ENCODE assay signal across 19 cellular contexts in genomic region chr16:7397901-7398300, GRCh38.
DNase-seq lines count a peak whose midpoint lies in the region; ATAC-seq, FAIRE-seq and TF ChIP-seq lines count a peak whose summit lies in the region.
"Had no signal": no experiment of that assay in that cellular context is flagged by ENCODE, and none has a peak within 500 bp of the region (broad histone marks: within the 10 kb centered on the region; RNA-seq: fewer than 3 reads in every experiment).

No MANE protein-coding gene starts in this region.

- no peaks in the 10 kb centered on the region for H3K79me2 ChIP-seq in keratinocyte (ENCODE audit: control insufficient read depth, insufficient read depth, low read length)
- H3K79me2 ChIP-seq in smooth muscle cell (ENCODE audit: low read depth): no peaks in the 10 kb centered on the region

- TF ChIP-seq CTCF in WERI-Rb-1 (IDR thresholded peaks at IDR 0.05; ENCODE audit: low read depth, low read length) (no peak), keratinocyte (optimal IDR thresholded peaks at IDR 0.05 in 1 of 3, IDR thresholded peaks at IDR 0.05 in 1 of 3, conservative IDR thresholded peaks at IDR 0.05 in 1 of 3; ENCODE audit: extremely low read depth in 1 of 3, insufficient read depth in 2 of 3, low read length in 3 of 3) (no peak), smooth muscle cell (IDR thresholded peaks at IDR 0.05; ENCODE audit: borderline replicate concordance, insufficient read depth, poor library complexity, severe bottlenecking) (no peak)

- no peaks in the 10 kb centered on the region for H3F3A ChIP-seq in smooth muscle cell (ENCODE audit: low read depth)

- intact Hi-C loops in sciatic nerve (cut with DNase I): no loop called here

- H4K20me1 ChIP-seq in keratinocyte (ENCODE audit: control insufficient read depth, extremely low read depth, insufficient read depth, low read length): no peaks in the 10 kb centered on the region
- H4K20me1 ChIP-seq in smooth muscle cell (ENCODE audit: low read depth): no peaks in the 10 kb centered on the region
- H4K20me1 ChIP-seq: BLaER1 had no signal

- no peak overlapping the region for H3K27ac ChIP-seq in WERI-Rb-1
- no peak overlapping the region for H3K27ac ChIP-seq in keratinocyte (ENCODE audit: control insufficient read depth, insufficient read depth, low read length)
- no peak overlapping the region for H3K27ac ChIP-seq in smooth muscle cell (ENCODE audit: low read depth)
- H3K27ac ChIP-seq: ascending aorta, BLaER1, left ventricle myocardium inferior, ovary, spleen had no signal

- ATAC-seq in sciatic nerve: no peak

- H3K9ac ChIP-seq in keratinocyte (ENCODE audit: control insufficient read depth, extremely low read depth, insufficient read depth, low read length) (no peak overlapping the region), smooth muscle cell (ENCODE audit: low read depth) (no peak overlapping the region)
- H3K9ac ChIP-seq: BLaER1 had no signal

- 18% methylated on average over 5 of the region's 5 CpGs for WGBS in smooth muscle cell (ENCODE audit: low lambda C conversion rate)

- H3K27me3 ChIP-seq in WERI-Rb-1 (ENCODE audit: insufficient read depth, low read depth, severe bottlenecking) (no peaks in the 10 kb centered on the region), keratinocyte (ENCODE audit: control insufficient read depth, extremely low read depth, insufficient read depth, low read length) (no peaks in the 10 kb centered on the region), smooth muscle cell (ENCODE audit: low read depth) (no peaks in the 10 kb centered on the region)
- H3K27me3 ChIP-seq: ascending aorta, BLaER1, ovary, spleen had no signal

- H3K9me1 ChIP-seq in keratinocyte (ENCODE audit: control insufficient read depth, extremely low read depth, insufficient read depth, low read length): no peaks in the 10 kb centered on the region

- no peaks in the 10 kb centered on the region for H3K4me1 ChIP-seq in keratinocyte (ENCODE audit: control insufficient read depth, extremely low read depth, insufficient read depth, low read length)
- no peaks in the 10 kb centered on the region for H3K4me1 ChIP-seq in smooth muscle cell (ENCODE audit: low read depth)
- H3K4me1 ChIP-seq: ascending aorta, BLaER1, spleen had no signal

- H3K4me2 ChIP-seq in keratinocyte (ENCODE audit: control insufficient read depth, extremely low read depth, insufficient read depth, low read depth, low read length) (no peak overlapping the region), smooth muscle cell (peak overlapping the region; percentile 37)
- H3K4me2 ChIP-seq: BLaER1 had no signal

- peak; percentile 23 for FAIRE-seq in keratinocyte (lab: Jason Lieb, UNC)
- FAIRE-seq: colon, frontal cortex had no signal

- H3K9me3 ChIP-seq in WERI-Rb-1 (ENCODE audit: severe bottlenecking) (no peaks in the 10 kb centered on the region), keratinocyte (ENCODE audit: control insufficient read depth, low read depth, low read length) (no peaks in the 10 kb centered on the region), smooth muscle cell (replicated peaks; ENCODE audit: low read depth) (no peaks in the 10 kb centered on the region)
- H3K9me3 ChIP-seq: ascending aorta, BLaER1, left ventricle myocardium inferior, ovary had no signal

- H3K36me3 ChIP-seq in WERI-Rb-1 (no peaks in the 10 kb centered on the region), keratinocyte (ENCODE audit: control insufficient read depth in 2 of 2, extremely low read depth in 1 of 2, insufficient read depth in 2 of 2, low read length in 2 of 2) (no peaks in the 10 kb centered on the region), smooth muscle cell (ENCODE audit: low read depth) (no peaks in the 10 kb centered on the region)
- H3K36me3 ChIP-seq: ascending aorta, BLaER1, left ventricle myocardium inferior, ovary, spleen had no signal

- dilution Hi-C loops in keratinocyte (cut with MboI; ENCODE audit: extremely low pct_ligation_motif_present, low sequenced_read_pairs): no loop called here

- DNase-seq in H4 (ENCODE audit: low spot score) (peak; percentile 13), WERI-Rb-1 (peak; percentile 32), keratinocyte (ENCODE audit: low read depth, low spot score) (no peak), smooth muscle cell (lab: John Stamatoyannopoulos, UW; ENCODE audit: unreplicated experiment) (no peak), GDM1 (lab: John Stamatoyannopoulos, UW) (no peak), NCI-H2227 treated with DMSO at 0.1 percent for 48 hours (lab: John Stamatoyannopoulos, UW) (no peak), sciatic nerve (ENCODE audit: low spot score) (no peak)
- DNase-seq in activated naive CD4-positive, alpha-beta T cell treated with anti-CD3 and anti-CD28 coated beads, Interleukin-2, amount 50 U/mL, for 16 hours: no peak
- DNase-seq: activated CD4-positive, alpha-beta T cell treated with anti-CD3 and anti-CD28 coated beads, Interleukin-2, amount 10 ng/mL, durations not matched to agents 7 days and 5 days; activated CD8-positive, alpha-beta memory T cell treated with anti-CD3 and anti-CD28 coated beads, Interleukin-2, amount 50 U/mL, for 4 hours; left ventricle myocardium inferior; MM.1S; NCI-H146; ovary; spleen had no signal

- peak overlapping the region; percentile 17 for H2AFZ ChIP-seq in keratinocyte (ENCODE audit: control insufficient read depth, low read length)
- no peak overlapping the region for H2AFZ ChIP-seq in smooth muscle cell (ENCODE audit: low read depth)

- H3K4me3 ChIP-seq in WERI-Rb-1 (ENCODE audit: low read depth, low read length) (no peak overlapping the region), keratinocyte (ENCODE audit: control insufficient read depth in 2 of 3, extremely low read depth in 1 of 3, insufficient read depth in 2 of 3, low read depth in 1 of 3, low read length in 3 of 3) (no peak overlapping the region), smooth muscle cell (no peak overlapping the region)
- H3K4me3 ChIP-seq: ascending aorta, BLaER1, left ventricle myocardium inferior, ovary, spleen had no signal

Comparison
In these comparisons a context has a peak if more than half of its experiments do, and no peak if none do; other contexts are left out.
1. DNase-seq: peak in H4 (single experiment) and WERI-Rb-1 (single experiment); none in keratinocyte (single experiment), smooth muscle cell (single experiment), GDM1 (single experiment), activated naive CD4-positive, alpha-beta T cell treated with anti-CD3 and anti-CD28 coated beads, Interleukin-2, amount 50 U/mL, for 16 hours (single experiment), NCI-H2227 treated with DMSO at 0.1 percent for 48 hours (single experiment) and sciatic nerve (single experiment).